ENCODE assay signal across 1 cellular context in the genomic region with DNA sequence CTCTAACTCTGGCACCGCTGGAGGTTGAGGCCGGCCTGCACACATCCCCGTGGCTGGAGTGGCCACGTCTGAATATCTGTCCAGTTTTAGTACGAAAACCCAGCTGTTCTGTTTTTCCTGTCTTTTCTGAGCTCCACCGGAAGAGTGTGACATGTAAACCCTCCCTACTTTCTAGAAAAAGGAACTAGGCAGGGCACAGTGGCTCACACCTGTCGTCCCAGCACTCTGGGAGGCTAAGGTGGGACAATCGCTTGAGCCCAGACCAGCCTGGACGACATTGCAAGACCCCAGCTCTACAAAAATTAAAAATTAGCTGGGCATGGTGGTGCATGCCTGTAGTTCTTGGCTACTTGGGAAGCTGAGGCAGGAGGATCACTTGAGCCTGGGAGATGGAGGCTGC.
A peak's percentile ranks its signal among the peaks of the same experiment; 100 is the strongest.
TF ChIP-seq lines count a peak whose summit lies in the region.

No MANE protein-coding gene starts in this region.

TF ChIP-seq in K562, 482 proteins besides CTCF, POLR2A, EP300 and RAD21:
- TF ChIP-seq ZBTB40 (IDR thresholded peaks at IDR 0.05): peak; percentile 29; the same call in 1 of the 2 replicates
- TF ChIP-seq ZBTB40 (CRISPR knock-in tag; IDR thresholded peaks at IDR 0.05): no peak
- TF ChIP-seq PHB (CRISPR knock-in tag; IDR thresholded peaks at IDR 0.05): no peak
- TF ChIP-seq GATAD2B (IDR thresholded peaks at IDR 0.05; ENCODE audit: borderline replicate concordance): no peak
